ENCODE assay signal across 1 cellular context in genomic region chr4:702618-703048, GRCh38.
TF ChIP-seq lines count a peak whose summit lies in the region.

No MANE protein-coding gene starts in this region.

TF ChIP-seq in K562, 482 proteins besides CTCF, POLR2A, EP300 and RAD21 (continued from another document and continues in another):
- TF ChIP-seq ZNF395 (CRISPR knock-in tag; IDR thresholded peaks at IDR 0.05) (peak; percentile 53; the same call in 1 of the 2 replicates), NFYB (IDR thresholded peaks at IDR 0.05; ENCODE audit: extremely low read depth, insufficient read length) (no peak), FOSL1 (tag; conservative IDR thresholded peaks at IDR 0.05) (no peak), SMARCC2 (IDR thresholded peaks at IDR 0.05; ENCODE audit: low read depth) (no peak), MIER1 (IDR thresholded peaks at IDR 0.05; ENCODE audit: low read depth) (no peak), NFIC (IDR thresholded peaks at IDR 0.05) (no peak), KHSRP (IDR thresholded peaks at IDR 0.05) (no peak), ZNF263 (CRISPR knock-in tag; IDR thresholded peaks at IDR 0.05; ENCODE audit: borderline replicate concordance) (no peak), SRF (CRISPR knock-in tag; IDR thresholded peaks at IDR 0.05) (no peak), NR2C1 (IDR thresholded peaks at IDR 0.05) (no peak), NR2C1 (tag; IDR thresholded peaks at IDR 0.05) (no peak), TARDBP (IDR thresholded peaks at IDR 0.05) (no peak), TCFL5 (CRISPR knock-in tag; conservative IDR thresholded peaks at IDR 0.05) (no peak), ZNF23 (CRISPR knock-in tag; IDR thresholded peaks at IDR 0.05) (no peak), MITF (IDR thresholded peaks at IDR 0.05) (0 out of 2 replicates have a peak, but pooled peaks have one; percentile 39), ZNF282 (CRISPR knock-in tag; IDR thresholded peaks at IDR 0.05) (no peak), STAT5B (CRISPR knock-in tag; IDR thresholded peaks at IDR 0.05) (no peak), RBM34 (IDR thresholded peaks at IDR 0.05; ENCODE audit: borderline replicate concordance, insufficient read depth, low read length) (no peak), SMC3 (conservative IDR thresholded peaks at IDR 0.05; ENCODE audit: insufficient read depth, low read depth, low read length) (no peak), CTBP1 (IDR thresholded peaks at IDR 0.05; ENCODE audit: borderline replicate concordance) (peak; percentile 50; the same call in 1 of the 2 replicates), DIDO1 (tag; IDR thresholded peaks at IDR 0.05; ENCODE audit: low read depth) (no peak), PML (IDR thresholded peaks at IDR 0.05; ENCODE audit: low read length) (no peak), MGA (IDR thresholded peaks at IDR 0.05) (peak; percentile 44; the same call in 1 of the 2 replicates), MXI1 (IDR thresholded peaks at IDR 0.05; ENCODE audit: low read depth, low read length) (no peak), RBM22 (IDR thresholded peaks at IDR 0.05; ENCODE audit: low read depth, low read length, poor library complexity, severe bottlenecking) (no peak), THAP12 (CRISPR knock-in tag; IDR thresholded peaks at IDR 0.05) (no peak), EWSR1 (IDR thresholded peaks at IDR 0.05; ENCODE audit: borderline replicate concordance, low read depth, partially characterized antibody) (no peak), ZNF184 (CRISPR knock-in tag; IDR thresholded peaks at IDR 0.05) (no peak), ELF4 (CRISPR knock-in tag; IDR thresholded peaks at IDR 0.05) (no peak), ESRRA (IDR thresholded peaks at IDR 0.05; ENCODE audit: borderline replicate concordance, low read depth) (peak; percentile 47; the same call in 1 of the 2 replicates), ZNF695 (CRISPR knock-in tag; IDR thresholded peaks at IDR 0.05) (no peak), KAT2B (IDR thresholded peaks at IDR 0.05; ENCODE audit: low read depth, low read length) (peak; percentile 39), SNAPC5 (CRISPR knock-in tag; IDR thresholded peaks at IDR 0.05) (no peak), KAT7 (CRISPR knock-in tag; IDR thresholded peaks at IDR 0.05; ENCODE audit: borderline replicate concordance) (no peak), PATZ1 (CRISPR knock-in tag; IDR thresholded peaks at IDR 0.05; ENCODE audit: borderline replicate concordance) (no peak), RBM39 (optimal IDR thresholded peaks at IDR 0.05; ENCODE audit: low read depth, low read length) (no peak), NR4A1 (CRISPR knock-in tag; IDR thresholded peaks at IDR 0.05) (no peak), NR4A1 (tag; IDR thresholded peaks at IDR 0.05) (peak; percentile 76), TBP (optimal IDR thresholded peaks at IDR 0.05; ENCODE audit: low read depth, low read length) (peak; percentile 37)
